In the genomic region with DNA sequence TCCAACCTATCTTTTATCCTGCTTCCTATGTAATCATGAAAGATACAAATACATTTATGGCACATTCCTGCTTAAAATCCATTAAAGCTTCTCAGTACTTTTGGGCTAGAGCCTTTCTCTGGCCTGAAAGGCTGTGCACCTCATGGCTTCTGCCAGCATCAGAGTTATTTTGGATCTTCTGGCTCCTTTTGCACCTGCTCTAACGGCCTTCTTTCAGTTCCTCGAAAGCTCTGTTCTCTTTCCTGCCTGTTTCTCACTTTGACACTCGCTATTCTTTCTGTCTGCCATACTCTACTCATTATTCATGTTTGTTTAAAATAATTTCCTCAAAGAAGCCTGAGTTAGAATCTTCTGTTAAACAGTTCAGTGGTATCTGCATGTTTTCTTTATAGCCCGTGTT, we compare ENCODE assay signal across 15 cellular contexts.
A peak's percentile ranks its signal among the peaks of the same experiment; 100 is the strongest.
DNase-seq lines count a peak whose midpoint lies in the region; ATAC-seq and TF ChIP-seq lines count a peak whose summit lies in the region.
"Had no signal": no experiment of that assay in that cellular context is flagged by ENCODE, and none has a peak within 500 bp of the region (broad histone marks: within the 10 kb centered on the region; RNA-seq: fewer than 3 reads in every experiment).

No MANE protein-coding gene starts in this region.

- no peak for TF ChIP-seq CTCF in GM12865 (IDR thresholded peaks at IDR 0.05; ENCODE audit: insufficient read depth, low read depth, low read length, missing control alignments)
- no peak for TF ChIP-seq CTCF in PC-3 (conservative IDR thresholded peaks at IDR 0.05; ENCODE audit: low read depth, low read length)

- no peak overlapping the region for H3K9ac ChIP-seq in PC-3 (ENCODE audit: low read length)

- peak overlapping the region; percentile 37 for H3K4me3 ChIP-seq in GM12865 (ENCODE audit: low read depth, low read length)
- H3K4me3 ChIP-seq in PC-3 (ENCODE audit: low read length) = no peak overlapping the region
- H3K4me3 ChIP-seq: gastrocnemius medialis, right atrium auricular region had no signal

- H4K20me1 ChIP-seq in PC-3 (ENCODE audit: low read length) = no peaks in the 10 kb centered on the region

- BruUV-seq in PC-3 (replicated peaks; lab: Mats Ljungman, UMichigan) = no TSS peak

- H3K27me3 Mint-ChIP-seq in activated naive CD4-positive, alpha-beta T cell treated with anti-CD3 and anti-CD28 coated beads for 36 hours (ENCODE audit: low read depth) = no peaks in the 10 kb centered on the region
- H3K27me3 Mint-ChIP-seq: activated CD4-positive, alpha-beta T cell treated with anti-CD3 and anti-CD28 coated beads, Interleukin-2, amount 10 ng/mL, durations not matched to agents 7 days and 5 days; activated naive CD4-positive, alpha-beta T cell treated with anti-CD3 and anti-CD28 coated beads, Interleukin-2, amount 50 U/mL, for 24 hours had no signal

- no peaks in the 10 kb centered on the region for H3K4me1 Mint-ChIP-seq in activated naive CD4-positive, alpha-beta T cell treated with anti-CD3 and anti-CD28 coated beads for 36 hours (ENCODE audit: low read depth)
- H3K4me1 Mint-ChIP-seq: activated naive CD4-positive, alpha-beta T cell treated with anti-CD3 and anti-CD28 coated beads, Interleukin-2, amount 50 U/mL, for 24 hours had no signal

- no peak overlapping the region for H2AFZ ChIP-seq in PC-3 (ENCODE audit: low read length)

- no peaks in the 10 kb centered on the region for H3K9me3 ChIP-seq in PC-3 (ENCODE audit: low read length)
- H3K9me3 ChIP-seq: gastrocnemius medialis, right atrium auricular region had no signal

- intact Hi-C loops in left cardiac atrium (cut with DNase I) = no loop called here
- intact Hi-C loops in PC-3 (cut with micrococcal nuclease) = loop anchor here (5.0 kb wide), 1 partner anchor 42 kb away; no protein-coding TSS in a partner anchor
- intact Hi-C loops in activated naive CD4-positive, alpha-beta T cell treated with anti-CD3 and anti-CD28 coated beads for 36 hours (cut with micrococcal nuclease) = no loop called here

- H3K79me2 ChIP-seq in PC-3 (ENCODE audit: low read length) = no peaks in the 10 kb centered on the region

- CTCF ChIA-PET in PC-3 (lab: Charles Lee) = no interaction called here
- CTCF ChIA-PET in activated naive CD4-positive, alpha-beta T cell treated with anti-CD3 and anti-CD28 coated beads for 36 hours (lab: Charles Lee) = interaction anchor here (1.4 kb wide), 1 partner anchor 10 kb away, joined by 5 read pairs; no protein-coding TSS in a partner anchor

- peaks cover 29% of the 10 kb centered on the region for H3K36me3 Mint-ChIP-seq in activated naive CD4-positive, alpha-beta T cell treated with anti-CD3 and anti-CD28 coated beads for 36 hours (ENCODE audit: low read depth)

- H3K27ac Mint-ChIP-seq in activated naive CD4-positive, alpha-beta T cell treated with anti-CD3 and anti-CD28 coated beads for 36 hours = no peak overlapping the region
- H3K27ac Mint-ChIP-seq: activated CD4-positive, alpha-beta T cell treated with anti-CD3 and anti-CD28 coated beads, Interleukin-2, amount 10 ng/mL, durations not matched to agents 7 days and 5 days; activated naive CD4-positive, alpha-beta T cell treated with anti-CD3 and anti-CD28 coated beads, Interleukin-2, amount 50 U/mL, for 24 hours had no signal

- no peaks in the 10 kb centered on the region for H3K36me3 ChIP-seq in PC-3 (ENCODE audit: low read depth, low read length)

- no peaks in the 10 kb centered on the region for H3K9me3 Mint-ChIP-seq in activated naive CD4-positive, alpha-beta T cell treated with anti-CD3 and anti-CD28 coated beads for 36 hours
- H3K9me3 Mint-ChIP-seq: activated CD4-positive, alpha-beta T cell treated with anti-CD3 and anti-CD28 coated beads, Interleukin-2, amount 10 ng/mL, durations not matched to agents 7 days and 5 days; activated naive CD4-positive, alpha-beta T cell treated with anti-CD3 and anti-CD28 coated beads, Interleukin-2, amount 50 U/mL, for 24 hours had no signal

- ATAC-seq in GM19397 (IDR thresholded peaks at IDR 0.05; ENCODE audit: unreplicated experiment) (peak; percentile 44), HG02840 (IDR thresholded peaks at IDR 0.05; ENCODE audit: low FRiP score, unreplicated experiment) (peak; percentile 48), HG03521 (IDR thresholded peaks at IDR 0.05; ENCODE audit: unreplicated experiment) (peak; percentile 40), left cardiac atrium (no peak), PC-3 (no peak)
- ATAC-seq: gastrocnemius medialis had no signal

- H3K27ac ChIP-seq in PC-3 (ENCODE audit: low read length) = no peak overlapping the region
- H3K27ac ChIP-seq: gastrocnemius medialis, right atrium auricular region had no signal

- H3F3A ChIP-seq in PC-3 (ENCODE audit: low read length, unreplicated experiment) = no peaks in the 10 kb centered on the region

- H3K27me3 ChIP-seq in PC-3 (ENCODE audit: low read length) = no peaks in the 10 kb centered on the region
- H3K27me3 ChIP-seq: gastrocnemius medialis, right atrium auricular region had no signal

- no peak overlapping the region for H3K4me2 ChIP-seq in PC-3 (ENCODE audit: low read length)

- DNase-seq in GM12865 (ENCODE audit: low read depth) (peak; percentile 89), left cardiac atrium (no peak), NCI-H1694 treated with DMSO at 0.1 percent for 48 hours (lab: John Stamatoyannopoulos, UW) (no peak), PC-3 (no peak)
- no peak for DNase-seq in activated naive CD4-positive, alpha-beta T cell treated with anti-CD3 and anti-CD28 coated beads for 36 hours
- DNase-seq: activated CD4-positive, alpha-beta T cell treated with anti-CD3 and anti-CD28 coated beads, Interleukin-2, amount 10 ng/mL, durations not matched to agents 7 days and 5 days; dermis blood vessel endothelial cell; gastrocnemius medialis; GDM1; NCI-H2029 treated with DMSO at 0.1 percent for 48 hours had no signal

- H3K4me3 Mint-ChIP-seq in activated naive CD4-positive, alpha-beta T cell treated with anti-CD3 and anti-CD28 coated beads for 36 hours = no peak overlapping the region
- H3K4me3 Mint-ChIP-seq: activated CD4-positive, alpha-beta T cell treated with anti-CD3 and anti-CD28 coated beads, Interleukin-2, amount 10 ng/mL, durations not matched to agents 7 days and 5 days; activated naive CD4-positive, alpha-beta T cell treated with anti-CD3 and anti-CD28 coated beads, Interleukin-2, amount 50 U/mL, for 24 hours had no signal

- no peaks in the 10 kb centered on the region for H3K9me2 ChIP-seq in PC-3 (replicated peaks; ENCODE audit: low read length)

- POLR2A ChIA-PET in PC-3 (lab: Charles Lee; ENCODE audit: unreplicated experiment) = no interaction called here

- H3K4me1 ChIP-seq in PC-3 (ENCODE audit: insufficient read depth, low read length) = peaks cover 27% of the 10 kb centered on the region
- H3K4me1 ChIP-seq: gastrocnemius medialis had no signal

Comparison
In these comparisons a context has a peak if more than half of its experiments do, and no peak if none do; other contexts are left out.
1. ATAC-seq: peak in GM19397 (single experiment), HG02840 (single experiment) and HG03521 (single experiment); none in left cardiac atrium (0 of 2) and PC-3 (single experiment).